In the genomic region with DNA sequence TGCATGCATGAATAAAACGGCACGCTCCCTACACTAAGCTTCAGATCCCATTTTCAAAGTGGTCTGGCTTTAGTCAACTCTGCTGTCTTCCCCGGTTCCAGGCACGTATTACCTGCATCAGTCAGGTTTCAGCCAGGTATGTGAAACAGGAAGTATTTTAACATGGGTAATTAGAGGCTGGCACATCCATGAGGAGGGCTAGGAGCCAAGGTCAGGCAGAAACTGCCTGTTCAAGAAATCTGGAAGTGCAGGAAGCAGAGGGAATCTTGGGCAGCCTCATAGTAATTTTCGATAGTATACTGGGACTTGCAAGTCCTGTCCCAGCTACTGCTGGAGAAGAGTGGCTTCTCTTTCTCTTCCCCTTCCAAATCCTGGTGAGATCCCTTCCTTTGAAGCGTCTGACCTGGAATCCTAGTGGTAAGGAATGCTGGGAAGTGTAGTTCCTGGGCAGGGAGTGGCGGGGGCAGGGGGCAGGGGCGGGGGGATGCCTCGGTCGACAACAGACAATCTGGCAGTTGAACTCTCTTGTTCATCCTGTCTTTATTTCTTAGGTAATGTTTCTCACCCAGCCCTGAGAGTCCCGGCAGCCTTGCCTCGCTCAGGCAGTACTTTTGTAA, we compare ENCODE assay signal across 20 cellular contexts.
A peak's percentile ranks its signal among the peaks of the same experiment; 100 is the strongest.
DNase-seq lines count a peak whose midpoint lies in the region; ATAC-seq and TF ChIP-seq lines count a peak whose summit lies in the region.
"Had no signal": no experiment of that assay in that cellular context is flagged by ENCODE, and none has a peak within 500 bp of the region (broad histone marks: within the 10 kb centered on the region; RNA-seq: fewer than 3 reads in every experiment).

No MANE protein-coding gene starts in this region.

- H3F3A ChIP-seq in GM23338 (replicated peaks; ENCODE audit: low read depth) = no peaks in the 10 kb centered on the region

- H3K23ac ChIP-seq in neuronal stem cell (ENCODE audit: low read depth, low read length, poor library complexity) = no peak overlapping the region

- H3K27ac Mint-ChIP-seq in GM23338 = peak overlapping the region; percentile 62; the same call in 1 of the 2 replicates
- H3K27ac Mint-ChIP-seq: activated CD8-positive, alpha-beta T cell treated with anti-CD3 and anti-CD28 coated beads, Interleukin-2, amount 10 ng/mL, durations not matched to agents 7 days and 5 days; activated naive CD4-positive, alpha-beta T cell treated with anti-CD3 and anti-CD28 coated beads, Interleukin-2, amount 50 U/mL, for 24 hours; CD4-positive, alpha-beta T cell; T-helper 17 cell had no signal

- no peak overlapping the region for H4K8ac ChIP-seq in neuronal stem cell (ENCODE audit: low read depth, low read length)

- no peaks in the 10 kb centered on the region for H3K36me3 ChIP-seq in GM23338 (ENCODE audit: insufficient read depth)
- no peaks in the 10 kb centered on the region for H3K36me3 ChIP-seq in neuronal stem cell (replicated peaks in 1 of 2; ENCODE audit: control insufficient read depth in 2 of 2, insufficient read depth in 2 of 2, low read length in 2 of 2)

- DNase-seq in GM23338 (ENCODE audit: low spot score) = peak; percentile 68
- DNase-seq in NCI-H748 (lab: John Stamatoyannopoulos, UW; ENCODE audit: unreplicated experiment) = peak; percentile 81
- DNase-seq in iPS-NIHi11 (ENCODE audit: low spot score) = peak; percentile 43
- DNase-seq in neuronal stem cell (ENCODE audit: low spot score) = peak; percentile 24
- no peak for DNase-seq in NCI-H187 treated with DMSO at 0.1 percent for 48 hours (lab: John Stamatoyannopoulos, UW)
- DNase-seq in lower leg skin (ENCODE audit: low spot score in 2 of 2) = no peak
- DNase-seq in NAMALWA (ENCODE audit: low spot score) = no peak
- DNase-seq: activated CD8-positive, alpha-beta T cell treated with anti-CD3 and anti-CD28 coated beads, Interleukin-2, amount 10 ng/mL, durations not matched to agents 7 days and 5 days; activated T-cell treated with anti-CD3 and anti-CD28 coated beads, Interleukin-2, amount 50 U/mL, for 4 hours; CD4-positive, alpha-beta T cell; effector memory CD4-positive, alpha-beta T cell; mesenchymal stem cell; NCI-H1048; NCI-H2171; retina; T-helper 17 cell; testis had no signal

- H3K4me2 ChIP-seq in GM23338 = peak overlapping the region; percentile 71
- peak overlapping the region; percentile 33 for H3K4me2 ChIP-seq in neuronal stem cell (ENCODE audit: insufficient read depth, low read length, poor library complexity, severe bottlenecking)

- H3K79me2 ChIP-seq in GM23338 (replicated peaks; ENCODE audit: insufficient read depth) = no peaks in the 10 kb centered on the region

- intact Hi-C loops in lower leg skin (cut with DNase I; ENCODE audit: low total_unique reads) = no loop called here

- H3K18ac ChIP-seq in neuronal stem cell (ENCODE audit: low read length) = peak overlapping the region; percentile 1

- no peaks in the 10 kb centered on the region for H4K20me1 ChIP-seq in GM23338 (replicated peaks; ENCODE audit: insufficient read depth)

- H3K27me3 ChIP-seq in GM23338 (ENCODE audit: insufficient read depth) (no peaks in the 10 kb centered on the region), neuronal stem cell (ENCODE audit: control insufficient read depth in 3 of 3, insufficient read depth in 3 of 3, low read depth in 1 of 3, low read length in 3 of 3) (no peaks in the 10 kb centered on the region)
- H3K27me3 ChIP-seq: testis had no signal

- no peak for TF ChIP-seq CTCF in GM23338 (conservative IDR thresholded peaks at IDR 0.05; ENCODE audit: low read depth in 2 of 2)
- no peak for TF ChIP-seq CTCF in lower leg skin (IDR thresholded peaks at IDR 0.05)

- ATAC-seq in GM23338 (peak; percentile 92), GM21381 (IDR thresholded peaks at IDR 0.05; ENCODE audit: unreplicated experiment) (no peak)
- ATAC-seq: activated CD8-positive, alpha-beta T cell treated with anti-CD3 and anti-CD28 coated beads, Interleukin-2, amount 10 ng/mL, durations not matched to agents 7 days and 5 days; activated T-cell treated with anti-CD3 and anti-CD28 coated beads, Interleukin-2, amount 50 U/mL, for 4 hours; Panc1; T-helper 17 cell had no signal

- no peaks in the 10 kb centered on the region for H3K36me3 Mint-ChIP-seq in GM23338 (ENCODE audit: low read depth)
- H3K36me3 Mint-ChIP-seq: activated naive CD4-positive, alpha-beta T cell treated with anti-CD3 and anti-CD28 coated beads, Interleukin-2, amount 50 U/mL, for 24 hours had no signal

- H2BK5ac ChIP-seq in neuronal stem cell (ENCODE audit: low read length) = no peak overlapping the region

- H3K79me1 ChIP-seq in neuronal stem cell (ENCODE audit: low read depth, low read length) = no peaks in the 10 kb centered on the region

- no CpG with 5 or more reads among the region's 12 CpGs for WGBS in neuronal stem cell (ENCODE audit: extremely low coverage in 2 of 2, insufficient read length in 2 of 2, insufficient replicate concordance in 1 of 2), 2 donors
- 51 to 66% methylated on average over 12 of the region's 12 CpGs for WGBS in lower leg skin, 2 donors

- TF ChIP-seq POLR2A in lower leg skin (IDR thresholded peaks at IDR 0.05) = no peak

- H3K27ac ChIP-seq in GM23338 (ENCODE audit: low read depth) (no peak overlapping the region), neuronal stem cell (replicated peaks; ENCODE audit: low read length) (peak overlapping the region; percentile 51)

- no peak overlapping the region for H2BK15ac ChIP-seq in neuronal stem cell (ENCODE audit: low read length)

- no peak overlapping the region for H3K9ac ChIP-seq in neuronal stem cell (ENCODE audit: low read depth, low read length, poor library complexity)

- no peak overlapping the region for H3K4ac ChIP-seq in neuronal stem cell (ENCODE audit: low read length)

- H3K9me3 ChIP-seq in neuronal stem cell (replicated peaks in 1 of 2; ENCODE audit: control insufficient read depth in 2 of 2, insufficient read depth in 1 of 2, low read depth in 1 of 2, low read length in 2 of 2) = no peaks in the 10 kb centered on the region
- H3K9me3 ChIP-seq: testis had no signal

- H2AFZ ChIP-seq in GM23338 = peak overlapping the region; percentile 99
- H2AFZ ChIP-seq in neuronal stem cell (ENCODE audit: low read length) = peak overlapping the region; percentile 57

- no peak overlapping the region for H2BK12ac ChIP-seq in neuronal stem cell (ENCODE audit: low read length)

- peak overlapping the region; percentile 19; the same call in 1 of the 3 replicates for H3K4me3 Mint-ChIP-seq in GM23338
- H3K4me3 Mint-ChIP-seq: activated CD8-positive, alpha-beta T cell treated with anti-CD3 and anti-CD28 coated beads, Interleukin-2, amount 10 ng/mL, durations not matched to agents 7 days and 5 days; activated naive CD4-positive, alpha-beta T cell treated with anti-CD3 and anti-CD28 coated beads, Interleukin-2, amount 50 U/mL, for 24 hours; activated T-cell treated with anti-CD3 and anti-CD28 coated beads, Interleukin-2, amount 50 U/mL, for 4 hours; CD4-positive, alpha-beta T cell; T-helper 17 cell had no signal

- H3K4me1 ChIP-seq in GM23338 (ENCODE audit: insufficient read depth) (peaks cover 11% of the 10 kb centered on the region), neuronal stem cell (ENCODE audit: control insufficient read depth in 2 of 2, insufficient read depth in 1 of 2, low read depth in 1 of 2, low read length in 2 of 2) (peaks cover 17 to 20% of the 10 kb centered on the region in 2 donors)

- no peak overlapping the region for H4K91ac ChIP-seq in neuronal stem cell (ENCODE audit: low read depth, low read length, poor library complexity)

- peaks cover 6% of the 10 kb centered on the region for H3K27me3 Mint-ChIP-seq in GM23338 (ENCODE audit: insufficient read depth, low read depth, poor library complexity)

- H2AK5ac ChIP-seq in neuronal stem cell (ENCODE audit: low read depth, low read length) = no peak overlapping the region

- no peaks in the 10 kb centered on the region for H3K9me3 Mint-ChIP-seq in GM23338
- H3K9me3 Mint-ChIP-seq: activated naive CD4-positive, alpha-beta T cell treated with anti-CD3 and anti-CD28 coated beads, Interleukin-2, amount 50 U/mL, for 24 hours; activated T-cell treated with anti-CD3 and anti-CD28 coated beads, Interleukin-2, amount 50 U/mL, for 4 hours; CD4-positive, alpha-beta T cell had no signal

- H3K4me3 ChIP-seq in GM23338 = peak overlapping the region; percentile 34; the same call in 1 of the 2 replicates
- no peak overlapping the region for H3K4me3 ChIP-seq in neuronal stem cell (ENCODE audit: low read length in 2 of 2)
- H3K4me3 ChIP-seq in lower leg skin (ENCODE audit: low read depth, poor library complexity, severe bottlenecking) = no peak overlapping the region
- H3K4me3 ChIP-seq: testis had no signal

- H3K9me2 ChIP-seq in GM23338 (ENCODE audit: insufficient read depth) = peaks cover 26% of the 10 kb centered on the region; the same call in 1 of the 2 replicates

- H3K14ac ChIP-seq in neuronal stem cell (ENCODE audit: low read length) = no peak overlapping the region

- H3K4me1 Mint-ChIP-seq in GM23338 = peaks cover 15% of the 10 kb centered on the region
- H3K4me1 Mint-ChIP-seq: activated naive CD4-positive, alpha-beta T cell treated with anti-CD3 and anti-CD28 coated beads, Interleukin-2, amount 50 U/mL, for 24 hours; T-helper 17 cell had no signal

- H2BK120ac ChIP-seq in neuronal stem cell (ENCODE audit: low read depth, low read length) = no peak overlapping the region

TF ChIP-seq in GM23338, 12 proteins besides CTCF, POLR2A, EP300 and RAD21:
- TF ChIP-seq NANOG (IDR thresholded peaks at IDR 0.05; ENCODE audit: borderline replicate concordance) = no peak
- TF ChIP-seq, protein P1, sequence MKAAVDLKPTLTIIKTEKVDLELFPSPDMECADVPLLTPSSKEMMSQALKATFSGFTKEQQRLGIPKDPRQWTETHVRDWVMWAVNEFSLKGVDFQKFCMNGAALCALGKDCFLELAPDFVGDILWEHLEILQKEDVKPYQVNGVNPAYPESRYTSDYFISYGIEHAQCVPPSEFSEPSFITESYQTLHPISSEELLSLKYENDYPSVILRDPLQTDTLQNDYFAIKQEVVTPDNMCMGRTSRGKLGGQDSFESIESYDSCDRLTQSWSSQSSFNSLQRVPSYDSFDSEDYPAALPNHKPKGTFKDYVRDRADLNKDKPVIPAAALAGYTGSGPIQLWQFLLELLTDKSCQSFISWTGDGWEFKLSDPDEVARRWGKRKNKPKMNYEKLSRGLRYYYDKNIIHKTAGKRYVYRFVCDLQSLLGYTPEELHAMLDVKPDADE (IDR thresholded peaks at IDR 0.05) = peak; percentile 31; the same call in 1 of the 2 replicates

Comparison
In these comparisons a context has a peak if more than half of its experiments do, and no peak if none do; other contexts are left out.
1. DNase-seq: peak in GM23338 (single experiment), NCI-H748 (single experiment), iPS-NIHi11 (single experiment) and neuronal stem cell (single experiment); none in NCI-H187 treated with DMSO at 0.1 percent for 48 hours (single experiment), lower leg skin (0 of 2) and NAMALWA (single experiment).